ENCODE assay signal across 8 cellular contexts in the genomic region with DNA sequence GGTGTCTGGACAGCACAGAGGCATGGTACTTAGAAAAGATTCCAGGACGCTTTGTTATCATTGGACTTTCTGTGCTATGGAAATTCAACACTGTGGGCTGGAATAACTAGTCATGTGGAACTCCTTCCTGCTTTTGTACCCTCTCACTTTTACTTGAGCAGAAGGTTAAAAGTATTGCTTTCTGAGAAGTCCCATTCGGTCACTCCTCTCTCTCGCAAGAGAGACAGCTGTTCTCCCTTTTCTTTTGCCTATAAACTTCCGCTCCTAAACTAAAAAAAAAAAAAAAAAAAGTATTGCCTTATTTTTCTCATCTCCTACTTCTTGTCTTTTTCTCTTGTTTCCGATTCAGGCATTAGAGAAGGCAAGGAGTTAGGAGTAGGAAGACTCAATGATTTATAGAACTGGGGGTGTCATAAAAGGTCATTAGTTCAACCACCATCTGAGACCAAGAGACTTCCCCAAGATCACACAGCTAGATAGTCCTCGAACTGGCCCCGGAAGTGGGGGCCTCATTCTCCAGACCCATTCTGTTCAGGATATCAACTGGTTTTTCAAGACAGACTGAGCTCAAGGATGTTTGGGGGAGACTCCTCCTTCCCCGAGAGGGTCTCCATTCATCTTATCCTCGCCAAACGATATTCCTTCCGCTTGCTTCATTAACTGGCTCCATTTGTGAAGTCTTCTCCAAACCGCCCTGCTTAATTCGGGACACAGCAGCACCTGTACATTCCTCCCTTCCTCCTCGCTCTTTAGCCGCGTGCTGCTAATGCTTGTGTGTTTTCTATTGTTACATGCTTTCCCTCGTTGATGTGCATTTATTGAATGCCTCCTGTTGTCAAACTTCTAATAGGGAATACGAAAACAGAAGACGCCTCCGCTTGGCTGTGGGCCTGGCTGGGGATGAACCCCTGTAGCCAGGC.
DNase-seq lines count a peak whose midpoint lies in the region; ATAC-seq and TF ChIP-seq lines count a peak whose summit lies in the region.

No MANE protein-coding gene starts in this region.

- H3K4me3 ChIP-seq in GM08714 (ENCODE audit: low read length) (peak overlapping the region; percentile 64; the same call in 1 of the 2 replicates), mucosa of stomach (ENCODE audit: low read length) (peak overlapping the region; percentile 9)

- H3K27me3 Mint-ChIP-seq in effector memory CD8-positive, alpha-beta T cell: no peaks in the 10 kb centered on the region

- H3K27me3 ChIP-seq in mucosa of stomach (ENCODE audit: control insufficient read depth, insufficient read depth, low read length): no peaks in the 10 kb centered on the region

- POLR2A ChIA-PET in RWPE1 (lab: Yijun Ruan, JAX; ENCODE audit: low non-redundant PET): interaction anchor here (0.5 to 1.3 kb wide), 7 partner anchors 18 to 166 kb away, joined by 3 to 5 read pairs (median 3); no protein-coding TSS in a partner anchor

- DNase-seq in RWPE1 (ENCODE audit: low spot score) (no peak), COLO829 (ENCODE audit: low spot score) (no peak), NK-92 (lab: John Stamatoyannopoulos, UW; ENCODE audit: unreplicated experiment) (no peak)
- DNase-seq in effector memory CD8-positive, alpha-beta T cell: no peak

- peak overlapping the region; percentile 81 to 83 for H3K4me3 Mint-ChIP-seq in effector memory CD8-positive, alpha-beta T cell

- no peak for TF ChIP-seq CTCF in 22Rv1 (IDR thresholded peaks at IDR 0.05)
- no peak for TF ChIP-seq CTCF in RWPE1 (conservative IDR thresholded peaks at IDR 0.05; ENCODE audit: low read depth)

- peaks cover 4% of the 10 kb centered on the region for H3K36me3 Mint-ChIP-seq in effector memory CD8-positive, alpha-beta T cell (ENCODE audit: insufficient read depth)

- H3K4me1 ChIP-seq in mucosa of stomach (ENCODE audit: control insufficient read depth, insufficient read depth, low read length): peaks cover 11% of the 10 kb centered on the region

- H3K9me3 ChIP-seq in mucosa of stomach (ENCODE audit: control insufficient read depth, low read length): no peaks in the 10 kb centered on the region

- peak; percentile 26 for ATAC-seq in HG03135 (IDR thresholded peaks at IDR 0.05; ENCODE audit: unreplicated experiment)
- no peak for ATAC-seq in effector memory CD8-positive, alpha-beta T cell (replicated peaks)

- peak overlapping the region; percentile 71 for H3K27ac ChIP-seq in 22Rv1
- peak overlapping the region; percentile 85 for H3K27ac ChIP-seq in RWPE1

- peaks cover 7 to 13% of the 10 kb centered on the region in 2 donors for H3K4me1 Mint-ChIP-seq in effector memory CD8-positive, alpha-beta T cell (ENCODE audit: low read depth in 2 of 2)

- no peaks in the 10 kb centered on the region for H3K36me3 ChIP-seq in mucosa of stomach (ENCODE audit: control insufficient read depth, insufficient read depth, low read length)

- H3K27ac Mint-ChIP-seq in effector memory CD8-positive, alpha-beta T cell: peak overlapping the region; percentile 52 to 64

- H3K9me3 Mint-ChIP-seq in effector memory CD8-positive, alpha-beta T cell: no peaks in the 10 kb centered on the region

- CTCF ChIA-PET in RWPE1 (lab: Yijun Ruan, JAX): interaction anchor here (0.5 to 1.3 kb wide), 9 partner anchors 18 to 135 kb away, joined by 3 to 6 read pairs (median 3); no protein-coding TSS in a partner anchor

- peak overlapping the region; percentile 81 for H3K9ac ChIP-seq in mucosa of stomach (ENCODE audit: low read length)
